In genomic region chr21:20998886-20999285, GRCh38 we compare ENCODE assay signal across 9 cellular contexts.
DNase-seq lines count a peak whose midpoint lies in the region; ATAC-seq and TF ChIP-seq lines count a peak whose summit lies in the region.
"Had no signal": no experiment of that assay in that cellular context is flagged by ENCODE, and none has a peak within 500 bp of the region (broad histone marks: within the 10 kb centered on the region; RNA-seq: fewer than 3 reads in every experiment).

No MANE protein-coding gene starts in this region.

- DNase-seq in DMS153 (lab: John Stamatoyannopoulos, UW) (no peak), NCI-H2227 (lab: John Stamatoyannopoulos, UW; ENCODE audit: unreplicated experiment) (no peak), GM10248 (ENCODE audit: extremely low spot score) (no peak)
- DNase-seq: GDM1 had no signal

- peaks cover 34% of the 10 kb centered on the region for H3K27me3 Mint-ChIP-seq in dendritic cell treated with granulocyte-macrophage colony-stimulating factor and Interleukin-4, amounts not matched to agents 40 ng/mL and 50 ng/mL, for 4 days
- H3K27me3 Mint-ChIP-seq in nephron (ENCODE audit: low read depth) = peaks cover 33% of the 10 kb centered on the region

- no peak overlapping the region for H3K9ac ChIP-seq in HUES48 (ENCODE audit: low read depth, low read length)

- ATAC-seq in GM21737 (IDR thresholded peaks at IDR 0.05; ENCODE audit: unreplicated experiment) = no peak

- intact Hi-C loops in dendritic cell treated with granulocyte-macrophage colony-stimulating factor and Interleukin-4, amounts not matched to agents 40 ng/mL and 50 ng/mL, for 4 days (cut with micrococcal nuclease) = loop anchor here (1.0 to 5.0 kb wide), 4 partner anchors 103 to 1792 kb away; no protein-coding TSS in a partner anchor

- no peaks in the 10 kb centered on the region for H3K36me3 ChIP-seq in HUES48 (ENCODE audit: control insufficient read depth, insufficient read depth, low read length)

- peak overlapping the region; percentile 84 for H3K27ac ChIP-seq in 22Rv1
- no peak overlapping the region for H3K27ac ChIP-seq in HUES48 (ENCODE audit: low read depth, low read length)

- H3K27me3 ChIP-seq in HUES48 (ENCODE audit: control insufficient read depth, insufficient read depth, low read length) = peaks cover 35% of the 10 kb centered on the region

- POLR2A ChIA-PET in GM10248 (lab: Yijun Ruan, JAX) = no interaction called here

- CTCF ChIA-PET in GM10248 (lab: Yijun Ruan, JAX) = no interaction called here

- no peaks in the 10 kb centered on the region for H3K9me3 ChIP-seq in HUES48 (ENCODE audit: control insufficient read depth, insufficient read depth, low read length)

- peak overlapping the region; percentile 69 for H3K4me3 Mint-ChIP-seq in dendritic cell treated with granulocyte-macrophage colony-stimulating factor and Interleukin-4, amounts not matched to agents 40 ng/mL and 50 ng/mL, for 4 days
- H3K4me3 Mint-ChIP-seq in nephron = peak overlapping the region; percentile 84 to 91 (median 89)

- H3K9me3 Mint-ChIP-seq in dendritic cell treated with granulocyte-macrophage colony-stimulating factor and Interleukin-4, amounts not matched to agents 40 ng/mL and 50 ng/mL, for 4 days = no peaks in the 10 kb centered on the region
- no peaks in the 10 kb centered on the region for H3K9me3 Mint-ChIP-seq in nephron

- peaks cover 6% of the 10 kb centered on the region for H3K4me1 ChIP-seq in HUES48 (ENCODE audit: control insufficient read depth, insufficient read depth, low read length)

- no peaks in the 10 kb centered on the region for H3K36me3 Mint-ChIP-seq in dendritic cell treated with granulocyte-macrophage colony-stimulating factor and Interleukin-4, amounts not matched to agents 40 ng/mL and 50 ng/mL, for 4 days (ENCODE audit: low read depth)
- H3K36me3 Mint-ChIP-seq in nephron (ENCODE audit: low read depth) = no peaks in the 10 kb centered on the region

- peaks cover 25% of the 10 kb centered on the region for H3K4me1 Mint-ChIP-seq in dendritic cell treated with granulocyte-macrophage colony-stimulating factor and Interleukin-4, amounts not matched to agents 40 ng/mL and 50 ng/mL, for 4 days (ENCODE audit: low read depth)
- no peaks in the 10 kb centered on the region for H3K4me1 Mint-ChIP-seq in nephron

- TF ChIP-seq CTCF in 22Rv1 (IDR thresholded peaks at IDR 0.05) (no peak), nephron (IDR thresholded peaks at IDR 0.05; ENCODE audit: unreplicated experiment in 3 of 3) (no peak), GM10248 (IDR thresholded peaks at IDR 0.05; ENCODE audit: control extremely low read depth, extremely low read depth, low read depth, missing control alignments) (no peak)

- no peak overlapping the region for H3K27ac Mint-ChIP-seq in dendritic cell treated with granulocyte-macrophage colony-stimulating factor and Interleukin-4, amounts not matched to agents 40 ng/mL and 50 ng/mL, for 4 days
- H3K27ac Mint-ChIP-seq in nephron = no peak overlapping the region

- peak overlapping the region; percentile 85 for H3K4me3 ChIP-seq in HUES48 (ENCODE audit: low read depth, low read length)
